Comparison of ENCODE assay signal across 8 cellular contexts in the genomic region with DNA sequence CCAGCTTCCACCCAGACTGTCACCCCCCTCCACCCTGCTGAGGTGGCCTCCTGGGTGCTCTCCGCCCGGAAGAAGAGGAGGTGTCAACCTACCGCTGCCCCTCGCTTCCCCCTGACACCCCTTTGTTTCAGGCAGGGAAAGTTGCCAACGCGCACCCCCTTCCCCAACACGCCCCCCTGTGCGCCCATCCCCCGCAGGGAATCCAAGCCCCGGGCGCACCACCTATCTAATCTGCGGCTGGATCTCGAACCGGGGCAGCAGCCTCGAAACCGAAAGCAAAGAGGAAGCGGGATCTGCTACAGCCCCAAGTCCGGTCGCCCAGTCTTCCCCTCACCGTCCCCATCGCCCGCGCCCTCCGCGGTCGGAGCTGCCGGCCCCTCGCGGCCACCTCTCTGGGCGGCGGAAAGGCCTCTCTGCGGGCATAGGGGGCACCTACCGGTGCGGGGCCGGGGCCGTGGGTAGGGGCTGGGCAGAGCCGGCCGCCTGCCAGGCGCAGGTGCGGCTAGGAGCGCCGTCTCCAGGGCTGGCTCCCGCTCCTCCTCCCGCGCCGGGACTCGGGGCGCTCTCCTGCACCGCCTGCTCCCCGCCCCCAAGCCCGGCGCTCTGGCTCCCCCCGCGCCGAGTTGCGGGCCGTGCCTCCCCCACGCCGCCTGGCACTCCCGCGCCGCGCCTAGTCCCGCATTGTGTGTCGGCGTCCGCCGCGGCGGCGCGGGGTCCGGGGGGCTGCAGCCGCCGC. TPM values are rescaled to one million over a fixed set of nuclear protein-coding genes. Genes with fewer than 3 reads are reported as not detected.
DNase-seq lines count a peak whose midpoint lies in the region; ATAC-seq and TF ChIP-seq lines count a peak whose summit lies in the region.

No MANE protein-coding gene starts in this region.

- no peaks in the 10 kb centered on the region for H3K9me3 ChIP-seq in lung (ENCODE audit: control insufficient read depth in 2 of 2, insufficient read depth in 1 of 2, low read length in 1 of 2)

- ATAC-seq in lung (ENCODE audit: insufficient read depth, low FRiP score) = peak; percentile 73
- ATAC-seq in HG02571 (IDR thresholded peaks at IDR 0.05; ENCODE audit: unreplicated experiment) = no peak

- H3K9me3 Mint-ChIP-seq in activated CD4-positive, alpha-beta T cell treated with anti-CD3 and anti-CD28 coated beads, Interleukin-2, amount 10 ng/mL, durations not matched to agents 7 days and 5 days = no peaks in the 10 kb centered on the region

- POLR2A ChIA-PET in activated CD4-positive, alpha-beta T cell treated with anti-CD3 and anti-CD28 coated beads, Interleukin-2, amount 10 ng/mL, durations not matched to agents 7 days and 5 days (lab: Charles Lee) = no interaction called here

- H3K27ac Mint-ChIP-seq in activated CD4-positive, alpha-beta T cell treated with anti-CD3 and anti-CD28 coated beads, Interleukin-2, amount 10 ng/mL, durations not matched to agents 7 days and 5 days = peak overlapping the region; percentile 78

- CTCF ChIA-PET in activated CD4-positive, alpha-beta T cell treated with anti-CD3 and anti-CD28 coated beads, Interleukin-2, amount 10 ng/mL, durations not matched to agents 7 days and 5 days (lab: Charles Lee) = interaction anchor here (1.8 to 1.9 kb wide), 2 partner anchors 10 to 12 kb away, joined by 5 to 6 read pairs; no protein-coding TSS in a partner anchor

- peak overlapping the region; percentile 78 for H3K4me3 Mint-ChIP-seq in activated CD4-positive, alpha-beta T cell treated with anti-CD3 and anti-CD28 coated beads, Interleukin-2, amount 10 ng/mL, durations not matched to agents 7 days and 5 days

- no peak for DNase-seq in AG09309 (ENCODE audit: low read depth)
- peak; percentile 62 for DNase-seq in GM19238 (ENCODE audit: insufficient read length, low spot score)
- no peak for DNase-seq in LNCaP clone FGC (ENCODE audit: low read depth)
- peak; percentile 63 for DNase-seq in activated CD4-positive, alpha-beta T cell treated with anti-CD3 and anti-CD28 coated beads, Interleukin-2, amount 10 ng/mL, durations not matched to agents 7 days and 5 days
- DNase-seq in ecto neural progenitor cell (ENCODE audit: low spot score) = peak; percentile 60
- DNase-seq in lung (ENCODE audit: low spot score) = peak; percentile 41
- DNase-seq in stimulated activated naive CD4-positive, alpha-beta T cell (lab: John Stamatoyannopoulos, UW) = peak; percentile 7 to 68 (median 48)

- H3K4me1 Mint-ChIP-seq in activated CD4-positive, alpha-beta T cell treated with anti-CD3 and anti-CD28 coated beads, Interleukin-2, amount 10 ng/mL, durations not matched to agents 7 days and 5 days = peaks cover 20% of the 10 kb centered on the region

- TF ChIP-seq CTCF in AG09309 (IDR thresholded peaks at IDR 0.05; ENCODE audit: control insufficient read depth, insufficient read depth, low read depth, low read length, missing control alignments) = no peak
- no peak for TF ChIP-seq CTCF in LNCaP clone FGC (IDR thresholded peaks at IDR 0.05; ENCODE audit: control insufficient read depth, extremely low read depth, insufficient read depth)
- TF ChIP-seq CTCF in lung (IDR thresholded peaks at IDR 0.05; ENCODE audit: control extremely low read depth, extremely low read depth) = no peak

- H3K27me3 ChIP-seq in lung (ENCODE audit: control insufficient read depth, insufficient read depth) = no peaks in the 10 kb centered on the region

- no peaks in the 10 kb centered on the region for H3K36me3 ChIP-seq in lung (ENCODE audit: control insufficient read depth in 2 of 2, insufficient read depth in 2 of 2, low read length in 2 of 2)

- 1 to 2% methylated on average over 29 to 75 of the region's 75 CpGs for WGBS in lung, 2 donors

- H3K36me3 Mint-ChIP-seq in activated CD4-positive, alpha-beta T cell treated with anti-CD3 and anti-CD28 coated beads, Interleukin-2, amount 10 ng/mL, durations not matched to agents 7 days and 5 days (ENCODE audit: low read depth) = no peaks in the 10 kb centered on the region

- peaks cover 0 to 7% of the 10 kb centered on the region in 2 donors for H3K4me1 ChIP-seq in lung (ENCODE audit: control insufficient read depth in 2 of 2, insufficient read depth in 2 of 2, low read length in 2 of 2)

- H3K4me3 ChIP-seq in AG09309 (ENCODE audit: control insufficient read depth, low read depth, low read length) (peak overlapping the region; percentile 65), LNCaP clone FGC (ENCODE audit: low read depth, low read length) (peak overlapping the region; percentile 68), lung (peak overlapping the region; percentile 75)

- peaks cover 51% of the 10 kb centered on the region for H3K27me3 Mint-ChIP-seq in activated CD4-positive, alpha-beta T cell treated with anti-CD3 and anti-CD28 coated beads, Interleukin-2, amount 10 ng/mL, durations not matched to agents 7 days and 5 days

- H3K27ac ChIP-seq in lung (ENCODE audit: low read depth in 1 of 2, low read length in 1 of 2) = peak overlapping the region in 1 of 2 donors; percentile 11

RNA-seq across cellular contexts. Expression of gene PLEKHH1, which starts 18.3 kb away (rescaled TPM):
- total RNA-seq in activated CD4-positive, alpha-beta T cell treated with anti-CD3 and anti-CD28 coated beads, Interleukin-2, amount 10 ng/mL, durations not matched to agents 7 days and 5 days = under 1 TPM; 0.29 to 0.50 TPM
- 1 to 10 TPM; 2.9 to 9.3 TPM for total RNA-seq in lung
- polyA plus RNA-seq in lung = 1 to 10 TPM in 1 of 2 donors, under 1 TPM in 1; 0.80 to 2.9 TPM

RNA-seq across cellular contexts. Expression of gene TMEM229B, which starts 26.3 kb away (rescaled TPM):
- 10 to 100 TPM; 24.3 to 25.1 TPM for total RNA-seq in activated CD4-positive, alpha-beta T cell treated with anti-CD3 and anti-CD28 coated beads, Interleukin-2, amount 10 ng/mL, durations not matched to agents 7 days and 5 days
- 1 to 10 TPM; 1.5 to 4.5 TPM for total RNA-seq in lung
- 1 to 10 TPM; 1.5 to 3.5 TPM for polyA plus RNA-seq in lung

Comparison
In these comparisons a context has a peak if more than half of its experiments do, and no peak if none do; other contexts are left out.
1. DNase-seq: peak in GM19238 (single experiment), activated CD4-positive, alpha-beta T cell treated with anti-CD3 and anti-CD28 coated beads, Interleukin-2, amount 10 ng/mL, durations not matched to agents 7 days and 5 days (single experiment), ecto neural progenitor cell (single experiment), lung (single experiment) and stimulated activated naive CD4-positive, alpha-beta T cell (6 of 6); none in AG09309 (single experiment) and LNCaP clone FGC (single experiment).
2. RNA of gene TMEM229B, which starts 26.3 kb away (total RNA-seq): 24.3 to 25.1 TPM in activated CD4-positive, alpha-beta T cell treated with anti-CD3 and anti-CD28 coated beads, Interleukin-2, amount 10 ng/mL, durations not matched to agents 7 days and 5 days; 1.5 to 4.5 TPM in lung; every median in the first group is over 4 times any median in the second.
3. Peak in every context shown above with its lines, with median percentiles within 50 percentile points of each other: H3K4me3 ChIP-seq.